9 cellular contexts compared by ENCODE assay signal in the genomic region with DNA sequence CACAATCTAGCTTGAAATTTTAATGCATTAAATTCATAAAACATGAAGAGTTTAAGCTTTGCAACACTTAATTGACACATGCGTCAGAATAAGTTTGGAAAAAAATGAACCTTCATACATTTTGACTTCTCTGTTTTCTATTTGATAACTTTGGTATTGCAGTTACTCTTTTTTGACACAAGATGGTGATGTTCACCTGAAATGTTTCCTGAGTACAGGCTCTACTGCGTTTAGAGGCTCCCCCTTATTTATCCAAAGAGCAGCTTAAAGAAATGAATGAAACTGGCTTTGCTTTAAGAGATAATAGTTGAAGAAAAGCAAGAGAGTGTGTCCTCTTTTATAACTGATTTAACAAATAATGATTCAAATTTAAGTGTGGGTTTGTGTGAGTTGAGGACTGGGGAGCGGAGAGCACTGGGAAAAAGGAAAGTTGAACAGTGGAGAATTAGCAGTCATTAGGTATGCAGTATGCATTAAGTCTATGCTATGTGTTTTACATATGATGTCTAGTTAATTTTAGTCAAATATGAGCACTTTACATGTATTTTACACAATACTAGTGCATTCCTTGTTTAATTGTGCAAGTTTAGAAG.
DNase-seq lines count a peak whose midpoint lies in the region; ATAC-seq and TF ChIP-seq lines count a peak whose summit lies in the region.
"Had no signal": no experiment of that assay in that cellular context is flagged by ENCODE, and none has a peak within 500 bp of the region (broad histone marks: within the 10 kb centered on the region; RNA-seq: fewer than 3 reads in every experiment).

No MANE protein-coding gene starts in this region.

- H3K27me3 ChIP-seq in adrenal gland (no peaks in the 10 kb centered on the region), testis (no peaks in the 10 kb centered on the region)
- H3K27me3 ChIP-seq: BLaER1 had no signal

- no peaks in the 10 kb centered on the region for H3K36me3 ChIP-seq in adrenal gland (replicated peaks in 1 of 2)
- H3K36me3 ChIP-seq in testis (ENCODE audit: low read depth, missing control alignments), result no peaks in the 10 kb centered on the region

- ATAC-seq in GM21529 (IDR thresholded peaks at IDR 0.05; ENCODE audit: unreplicated experiment), result peak; percentile 81

- no peak overlapping the region for H3K27ac ChIP-seq in adrenal gland
- no peak overlapping the region for H3K27ac ChIP-seq in testis
- H3K27ac ChIP-seq: BLaER1 had no signal

- TF ChIP-seq CTCF in adrenal gland (IDR thresholded peaks at IDR 0.05) (peak; percentile 52 to 80 (median 70)), testis (IDR thresholded peaks at IDR 0.05) (peak; percentile 57 to 76 (median 64))

- H3K9me3 ChIP-seq in adrenal gland (replicated peaks in 1 of 3), result no peaks in the 10 kb centered on the region
- H3K9me3 ChIP-seq in testis, result no peaks in the 10 kb centered on the region

- WGBS in adrenal gland, 4 donors, result 40 to 53% (median 51%) methylated on average over 3 of the region's 3 CpGs
- 56 to 57% methylated on average over 3 of the region's 3 CpGs for WGBS in testis, 2 donors

- H3K4me3 ChIP-seq in adrenal gland, result no peak overlapping the region
- no peak overlapping the region for H3K4me3 ChIP-seq in testis
- H3K4me3 ChIP-seq: BLaER1 had no signal

- peaks cover 0 to 5% of the 10 kb centered on the region in 2 donors for H3K4me1 ChIP-seq in adrenal gland (replicated peaks in 1 of 2)
- peaks cover 3% of the 10 kb centered on the region for H3K4me1 ChIP-seq in testis
- H3K4me1 ChIP-seq: BLaER1 had no signal

- peak; percentile 52 for DNase-seq in NCI-H1092 treated with DMSO at 0.1 percent for 48 hours (lab: John Stamatoyannopoulos, UW)
- DNase-seq in NCI-H1092 (lab: John Stamatoyannopoulos, UW), result no peak
- peak; percentile 61 for DNase-seq in LHCN-M2 (ENCODE audit: low read depth)
- no peak for DNase-seq in adrenal gland
- peak; percentile 43 for DNase-seq in hepatic stellate cell (ENCODE audit: low spot score)
- no peak for DNase-seq in testis
- no peak for DNase-seq in GDM1 (lab: John Stamatoyannopoulos, UW)

- intact Hi-C loops in adrenal gland (cut with DNase I), result loop anchor here in 1 of 2 donors (10.0 kb wide), 3 partner anchors 552 to 1162 kb away; no protein-coding TSS in a partner anchor
- intact Hi-C loops in testis (cut with DNase I; ENCODE audit: low total_unique reads), result no loop called here

- TF ChIP-seq POLR2A in adrenal gland (IDR thresholded peaks at IDR 0.05) (no peak), testis (IDR thresholded peaks at IDR 0.05) (no peak)

Comparison
In these comparisons a context has a peak if more than half of its experiments do, and no peak if none do; other contexts are left out.
1. DNase-seq: peak in NCI-H1092 treated with DMSO at 0.1 percent for 48 hours (single experiment), LHCN-M2 (single experiment) and hepatic stellate cell (single experiment); none in NCI-H1092 (single experiment), adrenal gland (0 of 7), testis (single experiment) and GDM1 (single experiment).